8 cellular contexts compared by ENCODE assay signal in genomic region chr1:182391362-182392044, GRCh38. TPM values are rescaled to one million over a fixed set of nuclear protein-coding genes. Genes with fewer than 3 reads are reported as not detected.
DNase-seq lines count a peak whose midpoint lies in the region; ATAC-seq and TF ChIP-seq lines count a peak whose summit lies in the region.

Gene GLUL, minus strand, starts transcription at chr1:182391790. Its CDS starts 3,053 bp downstream, at chr1:182388737.

- no peaks in the 10 kb centered on the region for H3K27me3 ChIP-seq in Karpas-422 (ENCODE audit: low read length)

- no peak within 1 kb of the TSS for H3K9ac ChIP-seq in Karpas-422 (ENCODE audit: low read length)

- peak within 1 kb of the TSS; percentile 98 for H3K4me3 Mint-ChIP-seq in T-helper 2 cell treated with Interferon-gamma antibody and Interleukin-4, amounts not matched to agents 5 μg/mL and 100 μg/mL, for 36 hours

- in situ Hi-C loops in astrocyte of the spinal cord (cut with HindIII; ENCODE audit: low sequenced_read_pairs): no loop called here

- H3K79me2 ChIP-seq in Karpas-422 (ENCODE audit: low read length): no peaks in the 10 kb centered on the region

- H3K4me3 ChIP-seq in astrocyte of the spinal cord (ENCODE audit: low read depth, low read length): peak within 1 kb of the TSS; percentile 81
- peak within 1 kb of the TSS; percentile 94 for H3K4me3 ChIP-seq in retinal pigment epithelial cell (ENCODE audit: low read length)
- H3K4me3 ChIP-seq in Karpas-422 (ENCODE audit: low read length): no peak within 1 kb of the TSS

- H3K36me3 ChIP-seq in Karpas-422 (ENCODE audit: insufficient read depth, low read length): no peaks in the 10 kb centered on the region

- peak; percentile 79 for ATAC-seq in GM18498 (IDR thresholded peaks at IDR 0.05; ENCODE audit: unreplicated experiment)
- peak; percentile 76 for ATAC-seq in HG02885 (IDR thresholded peaks at IDR 0.05; ENCODE audit: poor library complexity, unreplicated experiment)

- H3K4me2 ChIP-seq in Karpas-422 (ENCODE audit: low read depth, low read length, poor library complexity, severe bottlenecking): no peak within 1 kb of the TSS

- no peaks in the 10 kb centered on the region for H4K20me1 ChIP-seq in Karpas-422 (ENCODE audit: insufficient read depth, low read depth, low read length)

- no peaks in the 10 kb centered on the region for H3K9me3 Mint-ChIP-seq in T-helper 2 cell treated with Interferon-gamma antibody and Interleukin-4, amounts not matched to agents 5 μg/mL and 100 μg/mL, for 36 hours

- peak; percentile 89 for DNase-seq in NCI-H1694 (lab: John Stamatoyannopoulos, UW)
- peak; percentile 69 for DNase-seq in T-helper 2 cell treated with Interferon-gamma antibody and Interleukin-4, amounts not matched to agents 5 μg/mL and 100 μg/mL, for 36 hours (ENCODE audit: low spot score)
- DNase-seq in astrocyte of the spinal cord (ENCODE audit: low read depth, low spot score): peak; percentile 95
- DNase-seq in hypothalamus (lab: John Stamatoyannopoulos, UW): peak; percentile 73 to 100 (median 94)
- DNase-seq in retinal pigment epithelial cell (ENCODE audit: low read depth): peak; percentile 73
- DNase-seq in Karpas-422: no peak

- no peaks in the 10 kb centered on the region for H3K9me3 ChIP-seq in Karpas-422 (ENCODE audit: low read length)

- peaks cover 40% of the 10 kb centered on the region for H3K27me3 Mint-ChIP-seq in T-helper 2 cell treated with Interferon-gamma antibody and Interleukin-4, amounts not matched to agents 5 μg/mL and 100 μg/mL, for 36 hours (ENCODE audit: low read depth)

- H3K27ac Mint-ChIP-seq in T-helper 2 cell treated with Interferon-gamma antibody and Interleukin-4, amounts not matched to agents 5 μg/mL and 100 μg/mL, for 36 hours: peak within 1 kb of the TSS; percentile 94

- H3K9me2 ChIP-seq in Karpas-422 (replicated peaks; ENCODE audit: insufficient read depth, low read length): no peaks in the 10 kb centered on the region

- H3K27ac ChIP-seq in Karpas-422 (ENCODE audit: low read length): no peak within 1 kb of the TSS

- no peak within 1 kb of the TSS for H2AFZ ChIP-seq in Karpas-422 (ENCODE audit: low read length)

- TF ChIP-seq CTCF in astrocyte of the spinal cord (IDR thresholded peaks at IDR 0.05; ENCODE audit: low read depth, low read length): peak; percentile 28
- TF ChIP-seq CTCF in retinal pigment epithelial cell (conservative IDR thresholded peaks at IDR 0.05; ENCODE audit: low read depth, low read length): no peak

- H3K4me1 ChIP-seq in Karpas-422 (ENCODE audit: low read length): no peaks in the 10 kb centered on the region

- H3K4me1 Mint-ChIP-seq in T-helper 2 cell treated with Interferon-gamma antibody and Interleukin-4, amounts not matched to agents 5 μg/mL and 100 μg/mL, for 36 hours (ENCODE audit: low read depth): peaks cover 35% of the 10 kb centered on the region

- H3K36me3 Mint-ChIP-seq in T-helper 2 cell treated with Interferon-gamma antibody and Interleukin-4, amounts not matched to agents 5 μg/mL and 100 μg/mL, for 36 hours (ENCODE audit: low read depth): peaks cover 38% of the 10 kb centered on the region

RNA-seq across cellular contexts. Expression of gene GLUL, which starts in this region (rescaled TPM):
- total RNA-seq in Karpas-422 (2014; rRNA removed; shearing (Covaris generic); ENCODE audit: low replicate concordance): not detected in 2 replicates
